In the genomic region with DNA sequence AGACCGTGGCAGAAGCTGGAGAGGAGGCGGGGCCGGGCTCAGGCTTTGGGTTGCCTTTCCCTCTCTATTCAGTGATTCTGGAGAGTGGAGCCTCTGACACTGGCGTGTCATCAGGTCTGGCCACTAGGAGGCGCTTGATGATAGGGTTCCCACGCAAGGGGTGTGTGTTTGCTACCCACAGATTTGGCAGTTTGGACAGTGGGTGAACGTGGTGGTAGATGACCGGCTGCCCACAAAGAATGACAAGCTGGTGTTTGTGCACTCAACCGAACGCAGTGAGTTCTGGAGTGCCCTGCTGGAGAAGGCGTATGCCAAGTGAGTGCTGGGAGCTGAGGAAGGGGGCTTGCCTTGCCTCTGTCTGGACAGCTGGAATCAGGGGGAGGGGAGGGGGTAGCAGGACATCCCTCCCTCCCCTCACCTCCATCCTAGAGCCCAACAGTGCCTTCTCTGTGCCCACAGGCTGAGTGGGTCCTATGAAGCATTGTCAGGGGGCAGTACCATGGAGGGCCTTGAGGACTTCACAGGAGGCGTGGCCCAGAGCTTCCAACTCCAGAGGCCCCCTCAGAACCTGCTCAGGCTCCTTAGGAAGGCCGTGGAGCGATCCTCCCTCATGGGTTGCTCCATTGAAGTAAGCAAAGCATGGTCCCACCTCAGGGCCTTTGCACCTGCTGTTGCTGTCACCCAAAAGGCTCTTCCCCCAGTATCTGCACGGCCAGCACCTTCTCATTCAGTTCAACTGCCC, we compare ENCODE assay signal across 8 cellular contexts. TPM values are rescaled to one million over a fixed set of nuclear protein-coding genes. Genes with fewer than 3 reads are reported as not detected.
DNase-seq lines count a peak whose midpoint lies in the region; ATAC-seq, FAIRE-seq and TF ChIP-seq lines count a peak whose summit lies in the region.

No MANE protein-coding gene starts in this region.

- DNase-seq in ELR (ENCODE audit: low read depth): peak; percentile 84
- DNase-seq in HCEC 1CT: peak; percentile 72
- peak; percentile 37 for DNase-seq in NCI-H1436 treated with DMSO at 0.1 percent for 48 hours (lab: John Stamatoyannopoulos, UW)
- DNase-seq in T-helper 2 cell treated with Interferon-gamma antibody and Interleukin-4, amounts not matched to agents 5 μg/mL and 100 μg/mL, for 36 hours (ENCODE audit: low spot score): peak; percentile 71
- peak in 56 of 58 donors; percentile 10 to 89 (median 60) for DNase-seq in anterior cingulate cortex (lab: John Stamatoyannopoulos, UW)
- DNase-seq in hepatocyte (ENCODE audit: low spot score): peak; percentile 85
- peak; percentile 71 for DNase-seq in small intestine

- no peak for ATAC-seq in HG02981 (IDR thresholded peaks at IDR 0.05; ENCODE audit: unreplicated experiment)

- peak; percentile 84 for TF ChIP-seq CTCF in hepatocyte (IDR thresholded peaks at IDR 0.05; ENCODE audit: poor library complexity)

- H3K4me1 Mint-ChIP-seq in T-helper 2 cell treated with Interferon-gamma antibody and Interleukin-4, amounts not matched to agents 5 μg/mL and 100 μg/mL, for 36 hours (ENCODE audit: low read depth): peaks cover 9% of the 10 kb centered on the region

- no peak overlapping the region for H3K27ac Mint-ChIP-seq in T-helper 2 cell treated with Interferon-gamma antibody and Interleukin-4, amounts not matched to agents 5 μg/mL and 100 μg/mL, for 36 hours

- H3K79me2 ChIP-seq in hepatocyte: no peaks in the 10 kb centered on the region

- no peaks in the 10 kb centered on the region for H3K9me3 Mint-ChIP-seq in T-helper 2 cell treated with Interferon-gamma antibody and Interleukin-4, amounts not matched to agents 5 μg/mL and 100 μg/mL, for 36 hours

- no peaks in the 10 kb centered on the region for H3K27me3 Mint-ChIP-seq in T-helper 2 cell treated with Interferon-gamma antibody and Interleukin-4, amounts not matched to agents 5 μg/mL and 100 μg/mL, for 36 hours (ENCODE audit: low read depth)

- FAIRE-seq in small intestine (lab: Jason Lieb, UNC): no peak

- H3K9me3 ChIP-seq in hepatocyte (ENCODE audit: low read depth) (no peaks in the 10 kb centered on the region), small intestine (ENCODE audit: control insufficient read depth, low read depth) (no peaks in the 10 kb centered on the region)

- H3K4me1 ChIP-seq in hepatocyte (ENCODE audit: insufficient read depth) (no peaks in the 10 kb centered on the region), small intestine (ENCODE audit: control insufficient read depth in 2 of 2, insufficient read depth in 1 of 2, low read depth in 1 of 2, low read length in 1 of 2) (no peaks in the 10 kb centered on the region)

- no peak overlapping the region for H3K4me3 Mint-ChIP-seq in T-helper 2 cell treated with Interferon-gamma antibody and Interleukin-4, amounts not matched to agents 5 μg/mL and 100 μg/mL, for 36 hours

- H4K20me1 ChIP-seq in hepatocyte (ENCODE audit: insufficient read depth, poor library complexity, severe bottlenecking): no peaks in the 10 kb centered on the region

- H3K27ac ChIP-seq in hepatocyte: no peak overlapping the region
- no peak overlapping the region for H3K27ac ChIP-seq in small intestine (ENCODE audit: low read depth in 1 of 2, low read length in 1 of 2)

- no peak overlapping the region for H2AFZ ChIP-seq in hepatocyte

- H3K4me2 ChIP-seq in hepatocyte: no peak overlapping the region

- 34% methylated on average over 15 of the region's 15 CpGs for whole genome bisulfite sequencing in hepatocyte (ENCODE audit: low lambda C conversion rate, missing lambda C conversion rate)
- 24 to 28% (median 26%) methylated on average over 15 of the region's 15 CpGs for WGBS in small intestine, 3 donors

- H3K4me3 ChIP-seq in hepatocyte (no peak overlapping the region), small intestine (ENCODE audit: low read depth in 1 of 2, low read length in 2 of 2) (no peak overlapping the region)

- no peaks in the 10 kb centered on the region for H3K36me3 ChIP-seq in hepatocyte (replicated peaks; ENCODE audit: insufficient read depth, low read depth)
- no peaks in the 10 kb centered on the region for H3K36me3 ChIP-seq in small intestine (ENCODE audit: control insufficient read depth in 2 of 2, insufficient read depth in 2 of 2, low read length in 2 of 2)

- H3K9me2 ChIP-seq in hepatocyte (replicated peaks; ENCODE audit: insufficient read depth): no peaks in the 10 kb centered on the region

- H3K36me3 Mint-ChIP-seq in T-helper 2 cell treated with Interferon-gamma antibody and Interleukin-4, amounts not matched to agents 5 μg/mL and 100 μg/mL, for 36 hours (ENCODE audit: low read depth): no peaks in the 10 kb centered on the region

- H3K27me3 ChIP-seq in hepatocyte (no peaks in the 10 kb centered on the region), small intestine (ENCODE audit: control insufficient read depth in 2 of 2, insufficient read depth in 2 of 2, low read length in 2 of 2) (no peaks in the 10 kb centered on the region)

RNA-seq across cellular contexts. Expression of a gene that starts 14.3 kb away (rescaled TPM):
- 0.16 and 0.23 TPM in 2 replicates for total RNA-seq in hepatocyte
- 0.13 and 0.39 TPM in 2 replicates for polyA plus RNA-seq in hepatocyte
- polyA plus RNA-seq in small intestine: under 1 TPM in 1 of 3 donors, not detected in 2; 0.18 TPM

RNA-seq across cellular contexts. Expression of a gene that starts 43.8 kb away (rescaled TPM):
- total RNA-seq in hepatocyte: not detected in 2 replicates
- polyA plus RNA-seq in hepatocyte (2.0 TPM in 1 of 2 replicates, not detected in the other), small intestine (under 1 TPM in 1 of 3 donors, not detected in 2; 0.98 TPM)

RNA-seq across cellular contexts. Expression of a gene that starts 45.6 kb away (rescaled TPM):
- 31.8 and 43.5 TPM in 2 replicates for total RNA-seq in hepatocyte
- 28.7 and 31.4 TPM in 2 replicates for polyA plus RNA-seq in hepatocyte
- 10 to 100 TPM; 13.2 to 31.8 (median 19.5) TPM for polyA plus RNA-seq in small intestine

RNA-seq across cellular contexts. Expression of a gene that starts 45.7 kb away (rescaled TPM):
- total RNA-seq in hepatocyte: 58.3 and 64.3 TPM in 2 replicates
- polyA plus RNA-seq in hepatocyte: 106 and 124 TPM in 2 replicates
- polyA plus RNA-seq in small intestine: 100 to 1,000 TPM in 2 of 3 donors, 10 to 100 TPM in 1; 87.1 to 116 (median 105) TPM

RNA-seq across cellular contexts. Expression of a gene that starts 50.5 kb away (rescaled TPM):
- 23.3 and 32.4 TPM in 2 replicates for total RNA-seq in hepatocyte
- polyA plus RNA-seq in hepatocyte: 28.5 and 30.8 TPM in 2 replicates
- polyA plus RNA-seq in small intestine: 10 to 100 TPM in 1 of 3 donors, 1 to 10 TPM in 2; 2.4 to 23.8 (median 3.4) TPM
